In genomic region chr22:46614070-46614931, GRCh38 we compare ENCODE assay signal across 9 cellular contexts. TPM values are rescaled to one million over a fixed set of nuclear protein-coding genes. Genes with fewer than 3 reads are reported as not detected.
DNase-seq lines count a peak whose midpoint lies in the region; ATAC-seq and TF ChIP-seq lines count a peak whose summit lies in the region.
"Had no signal": no experiment of that assay in that cellular context is flagged by ENCODE, and none has a peak within 500 bp of the region (broad histone marks: within the 10 kb centered on the region; RNA-seq: fewer than 3 reads in every experiment).

No MANE protein-coding gene starts in this region.

- H3K4me3 Mint-ChIP-seq in glutamatergic neuron (ENCODE audit: unreplicated experiment): peak overlapping the region; percentile 65
- peak overlapping the region; percentile 77 to 86 for H3K4me3 Mint-ChIP-seq in stimulated activated naive B cell treated with anti-CD40 and anti-IgM and Interleukin-4, amounts not matched to agents 10 μg/mL and 1 μg/mL and 100 μg/mL, for 72 hours

- peaks cover 25% of the 10 kb centered on the region for H3K4me1 Mint-ChIP-seq in glutamatergic neuron (ENCODE audit: low read depth, unreplicated experiment)
- H3K4me1 Mint-ChIP-seq in stimulated activated naive B cell treated with anti-CD40 and anti-IgM and Interleukin-4, amounts not matched to agents 10 μg/mL and 1 μg/mL and 100 μg/mL, for 72 hours: peaks cover 43 to 45% of the 10 kb centered on the region in 2 donors

- TF ChIP-seq CTCF in glutamatergic neuron (IDR thresholded peaks at IDR 0.05; ENCODE audit: partially characterized antibody, unreplicated experiment): no peak

- peak overlapping the region; percentile 82 for H3K27ac Mint-ChIP-seq in glutamatergic neuron (ENCODE audit: unreplicated experiment)
- H3K27ac Mint-ChIP-seq in stimulated activated naive B cell treated with anti-CD40 and anti-IgM and Interleukin-4, amounts not matched to agents 10 μg/mL and 1 μg/mL and 100 μg/mL, for 72 hours: peak overlapping the region; percentile 85

- H3K27me3 Mint-ChIP-seq in glutamatergic neuron (ENCODE audit: unreplicated experiment): peaks cover 6% of the 10 kb centered on the region
- H3K27me3 Mint-ChIP-seq in stimulated activated naive B cell treated with anti-CD40 and anti-IgM and Interleukin-4, amounts not matched to agents 10 μg/mL and 1 μg/mL and 100 μg/mL, for 72 hours: no peaks in the 10 kb centered on the region

- no peaks in the 10 kb centered on the region for H3K36me3 Mint-ChIP-seq in glutamatergic neuron (ENCODE audit: unreplicated experiment)
- no peaks in the 10 kb centered on the region for H3K36me3 Mint-ChIP-seq in stimulated activated naive B cell treated with anti-CD40 and anti-IgM and Interleukin-4, amounts not matched to agents 10 μg/mL and 1 μg/mL and 100 μg/mL, for 72 hours

- H3K9me3 Mint-ChIP-seq in glutamatergic neuron (ENCODE audit: unreplicated experiment): peaks cover 11% of the 10 kb centered on the region
- H3K9me3 Mint-ChIP-seq in stimulated activated naive B cell treated with anti-CD40 and anti-IgM and Interleukin-4, amounts not matched to agents 10 μg/mL and 1 μg/mL and 100 μg/mL, for 72 hours: no peaks in the 10 kb centered on the region

- ATAC-seq in HG02678 (IDR thresholded peaks at IDR 0.05; ENCODE audit: unreplicated experiment) (peak; percentile 58), HG02938 (IDR thresholded peaks at IDR 0.05; ENCODE audit: unreplicated experiment) (no peak), HG02981 (IDR thresholded peaks at IDR 0.05; ENCODE audit: unreplicated experiment) (no peak)
- ATAC-seq in stimulated activated naive B cell treated with anti-CD40 and anti-IgM and Interleukin-4, amounts not matched to agents 10 μg/mL and 1 μg/mL and 100 μg/mL, for 72 hours (replicated peaks): peak; percentile 69 to 71

- peak; percentile 76 for DNase-seq in activated CD8-positive, alpha-beta memory T cell treated with anti-CD3 and anti-CD28 coated beads for 24 hours
- no peak for DNase-seq in glutamatergic neuron
- DNase-seq in stimulated activated naive B cell treated with anti-CD40 and anti-IgM and Interleukin-4, amounts not matched to agents 10 μg/mL and 1 μg/mL and 100 μg/mL, for 72 hours: no peak
- DNase-seq in A172 (ENCODE audit: low spot score): no peak
- DNase-seq in DMS79 treated with DMSO at 0.1 percent for 48 hours (lab: John Stamatoyannopoulos, UW): no peak
- DNase-seq: IMR-90 had no signal

RNA-seq across cellular contexts. Expression of gene GRAMD4, which starts 5.9 kb away (rescaled TPM):
- 85.7 TPM for total RNA-seq in glutamatergic neuron (ENCODE audit: unreplicated experiment)
- 12.9 and 106 TPM in 2 replicates for total RNA-seq in A172 (2014; rRNA removed; shearing (Covaris generic))

Comparison
In these comparisons a context has a peak if more than half of its experiments do, and no peak if none do; other contexts are left out.
1. ATAC-seq: peak in HG02678 (single experiment) and stimulated activated naive B cell treated with anti-CD40 and anti-IgM and Interleukin-4, amounts not matched to agents 10 μg/mL and 1 μg/mL and 100 μg/mL, for 72 hours (2 of 2); none in HG02938 (single experiment) and HG02981 (single experiment).